In the genomic region with DNA sequence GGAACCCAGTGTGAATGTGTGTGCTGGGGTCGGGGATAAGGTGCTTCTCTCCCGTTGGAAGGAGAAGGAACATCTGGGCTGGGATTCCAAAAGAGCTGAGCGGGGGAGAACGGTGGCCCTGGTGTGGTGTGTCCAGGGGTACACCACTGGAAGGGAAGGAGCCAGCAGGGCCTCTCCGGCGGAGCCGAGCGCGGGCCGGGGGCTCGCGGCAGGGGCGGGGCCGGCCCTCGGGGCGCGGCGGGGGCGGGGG, we compare ENCODE assay signal across 1 cellular context.
TF ChIP-seq lines count a peak whose summit lies in the region.

No MANE protein-coding gene starts in this region.

TF ChIP-seq in liver, 16 proteins besides CTCF, POLR2A, EP300 and RAD21 (continued from another document):
- TF ChIP-seq, protein P1, sequence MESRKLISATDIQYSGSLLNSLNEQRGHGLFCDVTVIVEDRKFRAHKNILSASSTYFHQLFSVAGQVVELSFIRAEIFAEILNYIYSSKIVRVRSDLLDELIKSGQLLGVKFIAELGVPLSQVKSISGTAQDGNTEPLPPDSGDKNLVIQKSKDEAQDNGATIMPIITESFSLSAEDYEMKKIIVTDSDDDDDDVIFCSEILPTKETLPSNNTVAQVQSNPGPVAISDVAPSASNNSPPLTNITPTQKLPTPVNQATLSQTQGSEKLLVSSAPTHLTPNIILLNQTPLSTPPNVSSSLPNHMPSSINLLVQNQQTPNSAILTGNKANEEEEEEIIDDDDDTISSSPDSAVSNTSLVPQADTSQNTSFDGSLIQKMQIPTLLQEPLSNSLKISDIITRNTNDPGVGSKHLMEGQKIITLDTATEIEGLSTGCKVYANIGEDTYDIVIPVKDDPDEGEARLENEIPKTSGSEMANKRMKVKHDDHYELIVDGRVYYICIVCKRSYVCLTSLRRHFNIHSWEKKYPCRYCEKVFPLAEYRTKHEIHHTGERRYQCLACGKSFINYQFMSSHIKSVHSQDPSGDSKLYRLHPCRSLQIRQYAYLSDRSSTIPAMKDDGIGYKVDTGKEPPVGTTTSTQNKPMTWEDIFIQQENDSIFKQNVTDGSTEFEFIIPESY (IDR thresholded peaks at IDR 0.05), result no peak
- TF ChIP-seq TAF1 (conservative IDR thresholded peaks at IDR 0.05) (no peak), YY1 (IDR thresholded peaks at IDR 0.05) (no peak), GABPA (IDR thresholded peaks at IDR 0.05 in 1 of 2, conservative IDR thresholded peaks at IDR 0.05 in 1 of 2) (no peak), FOXA1 (IDR thresholded peaks at IDR 0.05) (no peak), HNF4G (IDR thresholded peaks at IDR 0.05) (no peak), NR2F2 (IDR thresholded peaks at IDR 0.05) (no peak)
TF ChIP-seq in liver: peak in this region for 0.
